1 cellular context compared by ENCODE assay signal in the genomic region with DNA sequence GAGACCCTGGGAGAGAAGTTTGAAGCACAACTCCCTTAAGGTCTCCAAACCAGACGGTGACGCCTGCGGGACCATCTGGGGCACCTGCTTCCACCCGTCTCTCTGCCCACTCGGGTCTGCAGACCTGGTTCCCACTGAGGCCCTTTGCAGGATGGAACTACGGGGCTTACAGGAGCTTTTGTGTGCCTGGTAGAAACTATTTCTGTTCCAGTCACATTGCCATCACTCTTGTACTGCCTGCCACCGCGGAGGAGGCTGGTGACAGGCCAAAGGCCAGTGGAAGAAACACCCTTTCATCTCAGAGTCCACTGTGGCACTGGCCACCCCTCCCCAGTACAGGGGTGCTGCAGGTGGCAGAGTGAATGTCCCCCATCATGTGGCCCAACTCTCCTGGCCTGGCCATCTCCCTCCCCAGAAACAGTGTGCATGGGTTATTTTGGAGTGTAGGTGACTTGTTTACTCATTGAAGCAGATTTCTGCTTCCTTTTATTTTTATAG.
A peak's percentile ranks its signal among the peaks of the same experiment; 100 is the strongest.
TF ChIP-seq lines count a peak whose summit lies in the region.

No MANE protein-coding gene starts in this region.

TF ChIP-seq in IMR-90, 13 proteins besides CTCF, POLR2A, EP300 and RAD21:
- TF ChIP-seq MAZ (IDR thresholded peaks at IDR 0.05; ENCODE audit: borderline replicate concordance, low read depth, low read length) (peak; percentile 13; the same call in 1 of the 2 replicates), RFX5 (IDR thresholded peaks at IDR 0.05; ENCODE audit: low read depth, low read length) (no peak)
- TF ChIP-seq, protein P1, sequence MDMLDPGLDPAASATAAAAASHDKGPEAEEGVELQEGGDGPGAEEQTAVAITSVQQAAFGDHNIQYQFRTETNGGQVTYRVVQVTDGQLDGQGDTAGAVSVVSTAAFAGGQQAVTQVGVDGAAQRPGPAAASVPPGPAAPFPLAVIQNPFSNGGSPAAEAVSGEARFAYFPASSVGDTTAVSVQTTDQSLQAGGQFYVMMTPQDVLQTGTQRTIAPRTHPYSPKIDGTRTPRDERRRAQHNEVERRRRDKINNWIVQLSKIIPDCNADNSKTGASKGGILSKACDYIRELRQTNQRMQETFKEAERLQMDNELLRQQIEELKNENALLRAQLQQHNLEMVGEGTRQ (IDR thresholded peaks at IDR 0.05; ENCODE audit: low read depth, low read length), result peak; percentile 74
